Comparison of ENCODE assay signal across 21 cellular contexts in the genomic region with DNA sequence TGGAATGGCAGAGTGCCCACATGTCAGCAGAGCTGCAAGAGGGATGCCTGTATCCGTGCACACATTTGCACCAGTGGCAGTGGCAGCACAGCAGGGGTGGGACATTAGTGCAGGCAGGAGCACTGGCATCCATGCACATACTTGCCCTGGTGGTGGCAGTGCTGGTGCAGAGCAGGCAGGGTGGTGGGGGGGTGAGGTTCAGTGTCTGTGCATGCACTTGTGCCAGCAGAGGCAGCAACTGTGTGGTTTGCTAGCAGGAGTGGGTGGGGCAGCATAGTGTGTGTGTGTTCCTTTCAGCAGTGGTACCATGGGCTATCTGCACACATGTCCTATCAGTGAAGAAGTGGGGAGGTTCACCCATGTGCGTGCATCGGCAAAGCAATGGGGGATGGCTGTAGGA.
DNase-seq lines count a peak whose midpoint lies in the region; ATAC-seq and TF ChIP-seq lines count a peak whose summit lies in the region.
"Had no signal": no experiment of that assay in that cellular context is flagged by ENCODE, and none has a peak within 500 bp of the region (broad histone marks: within the 10 kb centered on the region; RNA-seq: fewer than 3 reads in every experiment).

No MANE protein-coding gene starts in this region.

- H3K4me1 Mint-ChIP-seq in progenitor cell of endocrine pancreas (ENCODE audit: low read depth) (peaks cover 4% of the 10 kb centered on the region), Calu3 (ENCODE audit: low read depth, unreplicated experiment) (no peaks in the 10 kb centered on the region)
- H3K4me1 Mint-ChIP-seq in CD8-positive, alpha-beta memory T cell, result no peaks in the 10 kb centered on the region
- H3K4me1 Mint-ChIP-seq: CD14-positive monocyte; CD4-positive, alpha-beta memory T cell had no signal

- no TSS peak for BruUV-seq in OCI-LY7 (replicated peaks; lab: Mats Ljungman, UMichigan)
- no TSS peak for BruUV-seq in Calu3 (replicated peaks; lab: Mats Ljungman, UMichigan)

- CTCF ChIA-PET in CD8-positive, alpha-beta memory T cell (lab: Charles Lee), result no interaction called here
- CTCF ChIA-PET in OCI-LY7 (lab: Charles Lee; ENCODE audit: unreplicated experiment) (no interaction called here), Calu3 (lab: Charles Lee) (no interaction called here)

- no peaks in the 10 kb centered on the region for H3K27me3 ChIP-seq in lower lobe of right lung (ENCODE audit: low read depth)
- no peaks in the 10 kb centered on the region for H3K27me3 ChIP-seq in upper lobe of right lung
- no peaks in the 10 kb centered on the region for H3K27me3 ChIP-seq in CD8-positive, alpha-beta memory T cell (ENCODE audit: insufficient read depth, low read length, poor library complexity, severe bottlenecking)
- H3K27me3 ChIP-seq: BLaER1 had no signal

- POLR2A ChIA-PET in CD8-positive, alpha-beta memory T cell (lab: Charles Lee), result no interaction called here
- POLR2A ChIA-PET in OCI-LY7 (lab: Charles Lee), result no interaction called here

- no peak overlapping the region for H3K4me3 ChIP-seq in lower lobe of right lung
- H3K4me3 ChIP-seq in upper lobe of right lung, result no peak overlapping the region
- H3K4me3 ChIP-seq in CD8-positive, alpha-beta memory T cell (ENCODE audit: low read length), result no peak overlapping the region
- no peak overlapping the region for H3K4me3 ChIP-seq in OCI-LY7 (ENCODE audit: low read depth, low read length, poor library complexity, severe bottlenecking)
- H3K4me3 ChIP-seq: A549, BLaER1, K562 had no signal

- no peaks in the 10 kb centered on the region for H3K36me3 ChIP-seq in lower lobe of right lung
- no peaks in the 10 kb centered on the region for H3K36me3 ChIP-seq in upper lobe of right lung
- H3K36me3 ChIP-seq in CD8-positive, alpha-beta memory T cell (ENCODE audit: insufficient read depth, low read length), result no peaks in the 10 kb centered on the region
- H3K36me3 ChIP-seq in OCI-LY7 (ENCODE audit: insufficient read depth, low read length), result no peaks in the 10 kb centered on the region
- H3K36me3 ChIP-seq: BLaER1 had no signal

- H3K27me3 Mint-ChIP-seq in progenitor cell of endocrine pancreas (no peaks in the 10 kb centered on the region), Calu3 (ENCODE audit: unreplicated experiment) (no peaks in the 10 kb centered on the region)
- peaks cover 4 to 19% of the 10 kb centered on the region in 2 donors for H3K27me3 Mint-ChIP-seq in CD8-positive, alpha-beta memory T cell

- H3K4me1 ChIP-seq in lower lobe of right lung, result no peaks in the 10 kb centered on the region
- no peaks in the 10 kb centered on the region for H3K4me1 ChIP-seq in upper lobe of right lung
- H3K4me1 ChIP-seq in CD8-positive, alpha-beta memory T cell (ENCODE audit: insufficient read depth, low read length), result no peaks in the 10 kb centered on the region
- H3K4me1 ChIP-seq in OCI-LY7 (ENCODE audit: insufficient read depth, low read length, poor library complexity, severe bottlenecking), result no peaks in the 10 kb centered on the region
- H3K4me1 ChIP-seq: A549, BLaER1 had no signal

- H3K9me3 Mint-ChIP-seq in progenitor cell of endocrine pancreas (ENCODE audit: low read depth) (peaks cover 22% of the 10 kb centered on the region), Calu3 (ENCODE audit: low read depth, unreplicated experiment) (peaks cover 2% of the 10 kb centered on the region)
- peaks cover 3 to 12% (median 6%) of the 10 kb centered on the region in 5 donors for H3K9me3 Mint-ChIP-seq in CD8-positive, alpha-beta memory T cell

- no peaks in the 10 kb centered on the region for H3K9me2 ChIP-seq in OCI-LY7 (ENCODE audit: insufficient read depth, low read length)

- no peaks in the 10 kb centered on the region for H3K79me2 ChIP-seq in OCI-LY7 (ENCODE audit: insufficient read depth, low read depth, low read length)

- H3K4me3 Mint-ChIP-seq in progenitor cell of endocrine pancreas (ENCODE audit: low read depth) (no peak overlapping the region), Calu3 (ENCODE audit: low read depth, unreplicated experiment) (no peak overlapping the region)
- no peak overlapping the region for H3K4me3 Mint-ChIP-seq in CD8-positive, alpha-beta memory T cell
- H3K4me3 Mint-ChIP-seq: CD14-positive monocyte; CD4-positive, alpha-beta memory T cell; H9 had no signal

- intact Hi-C loops in lower lobe of right lung (cut with DNase I), result no loop called here
- intact Hi-C loops in upper lobe of right lung (cut with DNase I), result no loop called here
- intact Hi-C loops in OCI-LY7 (cut with micrococcal nuclease; ENCODE audit: unreplicated experiment), result no loop called here
- intact Hi-C loops in Calu3 (cut with micrococcal nuclease; ENCODE audit: unreplicated experiment), result no loop called here

- DNase-seq in DMS53 (lab: John Stamatoyannopoulos, UW) (peak; percentile 1), DMS53 treated with DMSO at 0.1 percent for 48 hours (lab: John Stamatoyannopoulos, UW; ENCODE audit: unreplicated experiment) (no peak), lower lobe of right lung (no peak), progenitor cell of endocrine pancreas (ENCODE audit: low spot score, unreplicated experiment) (no peak), upper lobe of right lung (no peak), OCI-LY7 (ENCODE audit: low spot score) (no peak), Calu3 (no peak)
- DNase-seq in CD8-positive, alpha-beta memory T cell, result no peak
- DNase-seq: CD4-positive, alpha-beta memory T cell; DMS 273 treated with DMSO at 0.1 percent for 48 hours; DMS79; GDM1; GOT3; H9; IMR-90 had no signal

- H3K4me2 ChIP-seq in OCI-LY7 (ENCODE audit: low read length), result no peak overlapping the region
- H3K4me2 ChIP-seq: A549, BLaER1 had no signal

- H3K27ac ChIP-seq in lower lobe of right lung, result no peak overlapping the region
- no peak overlapping the region for H3K27ac ChIP-seq in upper lobe of right lung
- no peak overlapping the region for H3K27ac ChIP-seq in CD8-positive, alpha-beta memory T cell (ENCODE audit: low read depth, low read length)
- H3K27ac ChIP-seq in OCI-LY7 (ENCODE audit: low read depth, low read length, poor library complexity, severe bottlenecking), result no peak overlapping the region
- H3K27ac ChIP-seq: 22Rv1, A549, BLaER1, HL-60 had no signal

- ATAC-seq in lower lobe of right lung (peak; percentile 14 to 29), upper lobe of right lung (peak; percentile 39)
- ATAC-seq: A549, K562 had no signal

- H3K27ac Mint-ChIP-seq in progenitor cell of endocrine pancreas (peak overlapping the region; percentile 51), Calu3 (ENCODE audit: unreplicated experiment) (no peak overlapping the region)
- no peak overlapping the region for H3K27ac Mint-ChIP-seq in CD8-positive, alpha-beta memory T cell
- H3K27ac Mint-ChIP-seq: CD14-positive monocyte; CD4-positive, alpha-beta memory T cell had no signal

- TF ChIP-seq CTCF in lower lobe of right lung (IDR thresholded peaks at IDR 0.05) (no peak), progenitor cell of endocrine pancreas (IDR thresholded peaks at IDR 0.05; ENCODE audit: unreplicated experiment) (no peak), upper lobe of right lung (IDR thresholded peaks at IDR 0.05) (no peak), OCI-LY7 (conservative IDR thresholded peaks at IDR 0.05; ENCODE audit: low read length) (no peak), Calu3 (IDR thresholded peaks at IDR 0.05; ENCODE audit: unreplicated experiment) (no peak)

- H2AFZ ChIP-seq in OCI-LY7 (ENCODE audit: low read length), result no peak overlapping the region

- H3K36me3 Mint-ChIP-seq in progenitor cell of endocrine pancreas (ENCODE audit: insufficient read depth) (peaks cover 2% of the 10 kb centered on the region), Calu3 (ENCODE audit: insufficient read depth, unreplicated experiment) (no peaks in the 10 kb centered on the region)
- H3K36me3 Mint-ChIP-seq in CD8-positive, alpha-beta memory T cell, result no peaks in the 10 kb centered on the region
- H3K36me3 Mint-ChIP-seq: CD14-positive monocyte; CD4-positive, alpha-beta memory T cell had no signal

- no peaks in the 10 kb centered on the region for H3K9me3 ChIP-seq in lower lobe of right lung
- H3K9me3 ChIP-seq in upper lobe of right lung, result no peaks in the 10 kb centered on the region
- H3K9me3 ChIP-seq in CD8-positive, alpha-beta memory T cell (ENCODE audit: low read length), result no peaks in the 10 kb centered on the region
- no peaks in the 10 kb centered on the region for H3K9me3 ChIP-seq in OCI-LY7 (ENCODE audit: low read length)
- H3K9me3 ChIP-seq: A549, BLaER1 had no signal

- H4K20me1 ChIP-seq in OCI-LY7 (ENCODE audit: insufficient read depth, low read length), result no peaks in the 10 kb centered on the region
- H4K20me1 ChIP-seq: BLaER1 had no signal
